8 cellular contexts compared by ENCODE assay signal in the genomic region with DNA sequence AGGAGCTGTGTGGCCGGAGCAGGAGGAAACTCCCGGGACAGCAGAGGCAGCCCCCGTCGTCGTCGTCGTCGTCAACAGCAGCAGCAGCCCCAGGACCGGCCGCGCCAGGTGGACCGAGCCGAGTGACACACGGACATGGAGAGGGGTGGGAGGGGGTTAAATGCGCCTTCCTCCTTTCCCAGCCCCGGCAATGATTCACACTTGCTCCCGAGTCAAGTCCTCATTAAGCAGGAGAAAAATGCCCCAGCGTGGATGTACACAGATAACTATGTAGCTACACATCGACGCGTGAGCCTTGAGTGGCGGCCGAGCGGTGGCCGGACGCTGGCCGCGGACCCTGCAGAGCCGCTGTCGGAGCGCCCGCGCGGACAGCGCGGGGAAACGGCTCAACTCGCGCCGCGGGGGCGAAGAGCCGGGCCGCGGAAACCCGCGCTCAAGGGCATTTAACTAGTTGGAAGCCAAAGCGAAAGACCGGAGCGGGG. TPM values are rescaled to one million over a fixed set of nuclear protein-coding genes. Genes with fewer than 3 reads are reported as not detected.
A peak's percentile ranks its signal among the peaks of the same experiment; 100 is the strongest.
DNase-seq lines count a peak whose midpoint lies in the region; ATAC-seq, FAIRE-seq and TF ChIP-seq lines count a peak whose summit lies in the region.

No MANE protein-coding gene starts in this region.

- DNase-seq in A549 (ENCODE audit: low read depth in 1 of 2, low spot score in 1 of 2) (peak; percentile 32 to 41), NCI-H748 (lab: John Stamatoyannopoulos, UW; ENCODE audit: unreplicated experiment) (peak; percentile 89), activated gamma-delta T cell treated with Interleukin-2 at 50 U/mL for 16 hours (peak; percentile 26), foreskin melanocyte (peak; percentile 44), nephron progenitor cell (peak; percentile 64), transverse colon (peak; percentile 69)

- no peaks in the 10 kb centered on the region for H3K36me3 Mint-ChIP-seq in nephron progenitor cell (ENCODE audit: low read depth)

- peaks cover 43% of the 10 kb centered on the region for H3K4me1 ChIP-seq in A549
- peaks cover 6 to 29% (median 14%) of the 10 kb centered on the region in 4 donors for H3K4me1 ChIP-seq in transverse colon

- peaks cover 5% of the 10 kb centered on the region for H3K27me3 Mint-ChIP-seq in nephron progenitor cell (ENCODE audit: low read depth, poor library complexity)

- H3K4me3 ChIP-seq in A549 (peak overlapping the region; percentile 65), transverse colon (peak overlapping the region; percentile 73 to 91 (median 82))

- no peaks in the 10 kb centered on the region for H3K36me3 ChIP-seq in transverse colon

- intact Hi-C loops in transverse colon (cut with DNase I; ENCODE audit: low total_unique reads): loop anchor here (10.0 kb wide), 2 partner anchors 105 to 255 kb away; a partner anchor contains a TSS

- H3K27ac ChIP-seq in A549: peak overlapping the region; percentile 91 to 97
- peak overlapping the region; percentile 96 to 99 (median 98) for H3K27ac ChIP-seq in transverse colon

- under 1% methylated on average over 23 of the region's 50 CpGs for WGBS in A549 (ENCODE audit: missing lambda C conversion rate)
- WGBS in transverse colon (ENCODE audit: low coverage in 1 of 2), 2 donors: 1% methylated on average over 46 of the region's 50 CpGs; no CpG with 5 or more reads in 1 of the 2 donors

- in situ Hi-C loops in transverse colon (cut with MboI; ENCODE audit: low pct_ligation_motif_present in 1 of 4, low pct_unique_long_range_greater_than_20kb in 1 of 4, low sequenced_read_pairs in 3 of 4): loop anchor here in 2 of 4 donors (5.0 to 10.0 kb wide), 3 partner anchors 75 to 268 kb away; no protein-coding TSS in a partner anchor

- POLR2A ChIA-PET in A549 (lab: Yijun Ruan, JAX): interaction anchor here (0.7 to 3.4 kb wide), 10 partner anchors 17 to 293 kb away, joined by 3 to 61 read pairs (median 4); no protein-coding TSS in a partner anchor

- peak overlapping the region; percentile 97 for H3K4me3 Mint-ChIP-seq in nephron progenitor cell

- TF ChIP-seq EP300 in A549 (IDR thresholded peaks at IDR 0.05): no peak
- no peak for TF ChIP-seq EP300 in transverse colon (IDR thresholded peaks at IDR 0.05; ENCODE audit: low read depth)

- ATAC-seq in A549 (peak; percentile 62 to 66), GM18498 (IDR thresholded peaks at IDR 0.05; ENCODE audit: unreplicated experiment) (peak; percentile 36), HG02870 (IDR thresholded peaks at IDR 0.05; ENCODE audit: unreplicated experiment) (peak; percentile 29)

- TF ChIP-seq CTCF in A549 (IDR thresholded peaks at IDR 0.05): no peak
- no peak for TF ChIP-seq CTCF in nephron progenitor cell (IDR thresholded peaks at IDR 0.05)
- TF ChIP-seq CTCF in transverse colon (IDR thresholded peaks at IDR 0.05): no peak

- CTCF ChIA-PET in A549 (lab: Yijun Ruan, JAX): interaction anchor here (0.6 to 12.7 kb wide), 5 partner anchors 53 to 308 kb away, joined by 3 to 110 read pairs (median 10); no protein-coding TSS in a partner anchor

- peak overlapping the region; percentile 91 for H3K4me2 ChIP-seq in A549

- peak overlapping the region; percentile 92 for H3K27ac Mint-ChIP-seq in nephron progenitor cell

- H3K9me3 Mint-ChIP-seq in nephron progenitor cell: no peaks in the 10 kb centered on the region

- TF ChIP-seq RAD21 in A549 (conservative IDR thresholded peaks at IDR 0.05 in 1 of 2, IDR thresholded peaks at IDR 0.05 in 1 of 2): no peak

- H3K27me3 ChIP-seq in transverse colon: no peaks in the 10 kb centered on the region

- peaks cover 45% of the 10 kb centered on the region for H3K4me1 Mint-ChIP-seq in nephron progenitor cell

- H3K9me3 ChIP-seq in A549 (no peaks in the 10 kb centered on the region), transverse colon (no peaks in the 10 kb centered on the region)

- no peak for FAIRE-seq in A549 (lab: Jason Lieb, UNC)

- TF ChIP-seq POLR2A in A549 (IDR thresholded peaks at IDR 0.05; ENCODE audit: low read length) (no peak), transverse colon (IDR thresholded peaks at IDR 0.05) (no peak)

TF ChIP-seq in A549, 52 proteins besides CTCF, POLR2A, EP300 and RAD21:
- TF ChIP-seq, protein P1, sequence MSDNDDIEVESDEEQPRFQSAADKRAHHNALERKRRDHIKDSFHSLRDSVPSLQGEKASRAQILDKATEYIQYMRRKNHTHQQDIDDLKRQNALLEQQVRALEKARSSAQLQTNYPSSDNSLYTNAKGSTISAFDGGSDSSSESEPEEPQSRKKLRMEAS (IDR thresholded peaks at IDR 0.05): no peak; the same call in 1 of the 2 replicates
- TF ChIP-seq, protein P2, sequence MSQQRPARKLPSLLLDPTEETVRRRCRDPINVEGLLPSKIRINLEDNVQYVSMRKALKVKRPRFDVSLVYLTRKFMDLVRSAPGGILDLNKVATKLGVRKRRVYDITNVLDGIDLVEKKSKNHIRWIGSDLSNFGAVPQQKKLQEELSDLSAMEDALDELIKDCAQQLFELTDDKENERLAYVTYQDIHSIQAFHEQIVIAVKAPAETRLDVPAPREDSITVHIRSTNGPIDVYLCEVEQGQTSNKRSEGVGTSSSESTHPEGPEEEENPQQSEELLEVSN (IDR thresholded peaks at IDR 0.05; ENCODE audit: borderline replicate concordance, low read depth): 0 out of 2 replicates have a peak, but pooled peaks have one; percentile 24

RNA-seq across cellular contexts. Expression of a gene that starts 0.6 kb away (rescaled TPM):
- polyA plus RNA-seq in A549 (2011; rRNA removed): 13.5 and 17.1 TPM in 2 replicates
- polyA plus RNA-seq in A549 (2012; cell fraction: cytosol; rRNA removed): 4.1 and 5.5 TPM in 2 replicates
- 2.0 and 3.3 TPM in 2 replicates for polyA plus RNA-seq in A549 (2012; cell fraction: nucleus; rRNA removed)
- 9.2 to 10.4 TPM (median 9.4 TPM) in 3 replicates for polyA plus RNA-seq in A549 (2017; fragmentation: RNase III; extraction: RNeasy Plus Mini Kit Qiagen cat#74134 plus additional on column Dnase treatment)
- 5.5 and 5.7 TPM in 2 replicates for polyA minus RNA-seq in A549 (2011; rRNA and poly(A)+ RNA removed)
- 10 to 100 TPM in 3 of 4 donors, 1 to 10 TPM in 1; 8.8 to 77.1 (median 60.0) TPM for total RNA-seq in transverse colon

Comparison
In these comparisons a context has a peak if more than half of its experiments do, and no peak if none do; other contexts are left out.
1. Peak in every context shown above with its lines: DNase-seq, ATAC-seq, H3K4me3 ChIP-seq and H3K27ac ChIP-seq.
2. DNase-seq: peak in every context shown above with its lines; median percentile 89 in NCI-H748; 69 in transverse colon; 64 in nephron progenitor cell; 44 in foreskin melanocyte; 36 in A549; 26 in activated gamma-delta T cell treated with Interleukin-2 at 50 U/mL for 16 hours.